ENCODE assay signal across 9 cellular contexts in the genomic region with DNA sequence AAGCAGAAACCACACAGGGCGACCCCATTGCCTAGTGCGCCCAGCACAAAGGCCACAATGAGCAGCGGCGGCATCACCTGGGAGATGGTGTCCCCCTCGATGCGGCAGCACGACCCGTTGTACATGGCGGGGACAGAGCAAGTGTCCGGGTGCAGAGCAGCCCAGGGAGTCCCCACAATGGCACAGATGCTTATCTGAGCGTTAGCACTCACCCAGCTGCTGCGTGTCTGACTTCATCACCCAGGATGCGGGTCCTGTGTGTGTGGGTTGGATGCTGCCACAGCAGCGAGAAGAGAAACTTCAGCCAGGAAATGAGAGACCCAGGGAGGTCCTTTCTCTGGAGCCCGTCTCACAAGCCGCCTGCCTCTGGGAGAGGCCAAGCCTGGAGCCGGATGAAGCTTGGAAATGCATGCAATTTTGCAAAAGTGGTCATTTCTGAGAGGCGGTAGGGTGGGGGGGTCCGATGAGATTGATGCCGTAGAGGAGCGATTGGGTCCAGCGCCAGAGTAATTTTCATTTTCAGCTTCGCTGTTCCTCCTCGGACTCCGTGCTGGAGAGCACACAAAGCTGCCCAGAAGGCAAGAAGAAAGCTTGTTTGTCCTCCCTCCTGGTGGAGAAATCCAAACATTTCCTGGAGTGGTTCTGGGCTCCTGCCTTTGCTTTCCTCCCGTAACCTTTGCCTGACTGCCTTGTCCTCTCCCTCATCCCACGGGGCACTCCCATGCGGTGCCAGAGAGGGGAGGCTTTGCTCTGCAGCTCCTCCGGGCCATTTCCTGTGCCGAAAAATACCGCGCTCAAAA. TPM values are rescaled to one million over a fixed set of nuclear protein-coding genes. Genes with fewer than 3 reads are reported as not detected.
A peak's percentile ranks its signal among the peaks of the same experiment; 100 is the strongest.
DNase-seq lines count a peak whose midpoint lies in the region; ATAC-seq, FAIRE-seq and TF ChIP-seq lines count a peak whose summit lies in the region.
"Had no signal": no experiment of that assay in that cellular context is flagged by ENCODE, and none has a peak within 500 bp of the region (broad histone marks: within the 10 kb centered on the region; RNA-seq: fewer than 3 reads in every experiment).

A gene with protein sequence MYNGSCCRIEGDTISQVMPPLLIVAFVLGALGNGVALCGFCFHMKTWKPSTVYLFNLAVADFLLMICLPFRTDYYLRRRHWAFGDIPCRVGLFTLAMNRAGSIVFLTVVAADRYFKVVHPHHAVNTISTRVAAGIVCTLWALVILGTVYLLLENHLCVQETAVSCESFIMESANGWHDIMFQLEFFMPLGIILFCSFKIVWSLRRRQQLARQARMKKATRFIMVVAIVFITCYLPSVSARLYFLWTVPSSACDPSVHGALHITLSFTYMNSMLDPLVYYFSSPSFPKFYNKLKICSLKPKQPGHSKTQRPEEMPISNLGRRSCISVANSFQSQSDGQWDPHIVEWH (minus strand): TSS at position 630 of the 800 bp plus-strand sequence. CDS start 505 bp downstream, at position 125.

- POLR2A ChIA-PET in activated naive CD8-positive, alpha-beta T cell treated with anti-CD3 and anti-CD28 coated beads, Interleukin-2, amount 10 ng/mL, durations not matched to agents 7 days and 5 days (lab: Charles Lee) = no interaction called here

- H3K4me1 ChIP-seq in cardiac muscle cell (ENCODE audit: low read depth) = no peaks in the 10 kb centered on the region
- peaks cover 9% of the 10 kb centered on the region for H3K4me1 ChIP-seq in vagina
- peaks cover 0 to 3% of the 10 kb centered on the region in 2 donors for H3K4me1 ChIP-seq in small intestine (ENCODE audit: control insufficient read depth in 2 of 2, insufficient read depth in 1 of 2, low read depth in 1 of 2, low read length in 1 of 2)

- 58 to 68% (median 65%) methylated on average over 32 of the region's 32 CpGs for WGBS in small intestine, 3 donors

- no peaks in the 10 kb centered on the region for H3K36me3 ChIP-seq in cardiac muscle cell
- no peaks in the 10 kb centered on the region for H3K36me3 ChIP-seq in vagina
- no peaks in the 10 kb centered on the region for H3K36me3 ChIP-seq in small intestine (ENCODE audit: control insufficient read depth in 2 of 2, insufficient read depth in 2 of 2, low read length in 2 of 2)

- TF ChIP-seq POLR2A in vagina (IDR thresholded peaks at IDR 0.05) = no peak

- H3K27me3 ChIP-seq in cardiac muscle cell (no peaks in the 10 kb centered on the region), vagina (no peaks in the 10 kb centered on the region), small intestine (ENCODE audit: control insufficient read depth in 2 of 2, insufficient read depth in 2 of 2, low read length in 2 of 2) (no peaks in the 10 kb centered on the region)

- no peaks in the 10 kb centered on the region for H3K27me3 Mint-ChIP-seq in activated naive CD8-positive, alpha-beta T cell treated with anti-CD3 and anti-CD28 coated beads, Interleukin-2, amount 10 ng/mL, durations not matched to agents 7 days and 5 days
- H3K27me3 Mint-ChIP-seq in natural killer cell treated with Interleukin-12 subunit alpha and Interleukin-12 subunit beta and Interleukin-15 and Interleukin-18, amount 100 ng/mL, for 72 hours = peaks cover 0 to 16% of the 10 kb centered on the region in 2 donors

- H3K36me3 Mint-ChIP-seq in activated naive CD8-positive, alpha-beta T cell treated with anti-CD3 and anti-CD28 coated beads, Interleukin-2, amount 10 ng/mL, durations not matched to agents 7 days and 5 days = no peaks in the 10 kb centered on the region
- no peaks in the 10 kb centered on the region for H3K36me3 Mint-ChIP-seq in natural killer cell treated with Interleukin-12 subunit alpha and Interleukin-12 subunit beta and Interleukin-15 and Interleukin-18, amount 100 ng/mL, for 72 hours

- H3K27ac ChIP-seq in cardiac muscle cell (no peak within 1 kb of the TSS), vagina (no peak within 1 kb of the TSS), small intestine (ENCODE audit: low read depth in 1 of 2, low read length in 1 of 2) (no peak within 1 kb of the TSS)

- no peak within 1 kb of the TSS for H3K4me3 ChIP-seq in cardiac muscle cell
- H3K4me3 ChIP-seq in vagina = peak within 1 kb of the TSS; percentile 29 to 34
- no peak within 1 kb of the TSS for H3K4me3 ChIP-seq in small intestine (ENCODE audit: low read depth in 1 of 2, low read length in 2 of 2)

- intact Hi-C loops in cardiac septum (cut with DNase I) = no loop called here
- intact Hi-C loops in vagina (cut with DNase I) = no loop called here

- TF ChIP-seq CTCF in cardiac muscle cell (IDR thresholded peaks at IDR 0.05; ENCODE audit: low read depth, low read length) (peak; percentile 12), vagina (IDR thresholded peaks at IDR 0.05) (no peak)

- peak within 1 kb of the TSS; percentile 55 for H3K4me3 Mint-ChIP-seq in activated naive CD8-positive, alpha-beta T cell treated with anti-CD3 and anti-CD28 coated beads, Interleukin-2, amount 10 ng/mL, durations not matched to agents 7 days and 5 days
- no peak within 1 kb of the TSS for H3K4me3 Mint-ChIP-seq in natural killer cell treated with Interleukin-12 subunit alpha and Interleukin-12 subunit beta and Interleukin-15 and Interleukin-18, amount 100 ng/mL, for 72 hours

- H3K9me3 ChIP-seq in cardiac muscle cell (ENCODE audit: low read depth) (no peaks in the 10 kb centered on the region), vagina (no peaks in the 10 kb centered on the region), small intestine (ENCODE audit: control insufficient read depth, low read depth) (no peaks in the 10 kb centered on the region)

- ATAC-seq in activated naive CD8-positive, alpha-beta T cell treated with anti-CD3 and anti-CD28 coated beads, Interleukin-2, amount 10 ng/mL, durations not matched to agents 7 days and 5 days (ENCODE audit: low read depth) = peak; percentile 87
- peak; percentile 58 to 73 for ATAC-seq in natural killer cell treated with Interleukin-12 subunit alpha and Interleukin-12 subunit beta and Interleukin-15 and Interleukin-18, amount 100 ng/mL, for 72 hours
- ATAC-seq in HG02623 (IDR thresholded peaks at IDR 0.05; ENCODE audit: unreplicated experiment) (no peak), HG02973 (IDR thresholded peaks at IDR 0.05; ENCODE audit: unreplicated experiment) (no peak)

- H3K4me1 Mint-ChIP-seq in activated naive CD8-positive, alpha-beta T cell treated with anti-CD3 and anti-CD28 coated beads, Interleukin-2, amount 10 ng/mL, durations not matched to agents 7 days and 5 days = peaks cover 57% of the 10 kb centered on the region
- peaks cover 4 to 7% of the 10 kb centered on the region in 2 donors for H3K4me1 Mint-ChIP-seq in natural killer cell treated with Interleukin-12 subunit alpha and Interleukin-12 subunit beta and Interleukin-15 and Interleukin-18, amount 100 ng/mL, for 72 hours (ENCODE audit: low read depth in 2 of 2)

- DNase-seq in cardiac muscle cell (ENCODE audit: low read depth in 1 of 2, low spot score in 1 of 2) = peak in 1 of 2 donors; percentile 48
- DNase-seq in cardiac septum (ENCODE audit: low spot score) = no peak
- peak; percentile 56 for DNase-seq in activated naive CD8-positive, alpha-beta T cell treated with anti-CD3 and anti-CD28 coated beads, Interleukin-2, amount 10 ng/mL, durations not matched to agents 7 days and 5 days
- no peak for DNase-seq in natural killer cell treated with Interleukin-12 subunit alpha and Interleukin-12 subunit beta and Interleukin-15 and Interleukin-18, amount 100 ng/mL, for 72 hours (ENCODE audit: low spot score)
- no peak for DNase-seq in vagina (ENCODE audit: extremely low spot score in 2 of 2)
- no peak for DNase-seq in small intestine
- DNase-seq: NCI-H446 had no signal

- no peak for FAIRE-seq in small intestine (lab: Jason Lieb, UNC)

- peaks cover 1% of the 10 kb centered on the region for H3K9me3 Mint-ChIP-seq in activated naive CD8-positive, alpha-beta T cell treated with anti-CD3 and anti-CD28 coated beads, Interleukin-2, amount 10 ng/mL, durations not matched to agents 7 days and 5 days
- no peaks in the 10 kb centered on the region for H3K9me3 Mint-ChIP-seq in natural killer cell treated with Interleukin-12 subunit alpha and Interleukin-12 subunit beta and Interleukin-15 and Interleukin-18, amount 100 ng/mL, for 72 hours

- peak within 1 kb of the TSS; percentile 49 for H3K27ac Mint-ChIP-seq in activated naive CD8-positive, alpha-beta T cell treated with anti-CD3 and anti-CD28 coated beads, Interleukin-2, amount 10 ng/mL, durations not matched to agents 7 days and 5 days
- no peak within 1 kb of the TSS for H3K27ac Mint-ChIP-seq in natural killer cell treated with Interleukin-12 subunit alpha and Interleukin-12 subunit beta and Interleukin-15 and Interleukin-18, amount 100 ng/mL, for 72 hours

RNA-seq across cellular contexts. Expression of the gene that starts here (rescaled TPM):
- total RNA-seq in cardiac muscle cell (not detected in 2 replicates), cardiac septum (not detected), vagina (0.25 TPM)
- polyA plus RNA-seq in cardiac muscle cell (not detected in 2 replicates), small intestine (under 1 TPM in 1 of 3 donors, not detected in 2; 0.16 TPM)
- under 1 TPM; 0.08 to 0.17 TPM for total RNA-seq in activated naive CD8-positive, alpha-beta T cell treated with anti-CD3 and anti-CD28 coated beads, Interleukin-2, amount 10 ng/mL, durations not matched to agents 7 days and 5 days
- not detected for total RNA-seq in natural killer cell treated with Interleukin-12 subunit alpha and Interleukin-12 subunit beta and Interleukin-15 and Interleukin-18, amount 100 ng/mL, for 72 hours

Comparison
In these comparisons a context has a peak if more than half of its experiments do, and no peak if none do; other contexts are left out.
1. Peak in DNase-seq and ATAC-seq in activated naive CD8-positive, alpha-beta T cell treated with anti-CD3 and anti-CD28 coated beads, Interleukin-2, amount 10 ng/mL, durations not matched to agents 7 days and 5 days; RNA of the gene not detected or under 1 TPM.
2. Peak in ATAC-seq in natural killer cell treated with Interleukin-12 subunit alpha and Interleukin-12 subunit beta and Interleukin-15 and Interleukin-18, amount 100 ng/mL, for 72 hours; RNA of the gene not detected or under 1 TPM.
3. H3K4me3 ChIP-seq: peak in vagina (2 of 2); none in cardiac muscle cell (single experiment) and small intestine (0 of 2).